In genomic region chr13:25130944-25131343, GRCh38 we compare ENCODE assay signal across 33 cellular contexts. TPM values are rescaled to one million over a fixed set of nuclear protein-coding genes. Genes with fewer than 3 reads are reported as not detected.
"Had no signal": no experiment of that assay in that cellular context is flagged by ENCODE, and none has a peak within 500 bp of the region (broad histone marks: within the 10 kb centered on the region; RNA-seq: fewer than 3 reads in every experiment).

No MANE protein-coding gene starts in this region.

- H3K4me1 ChIP-seq: ascending aorta had no signal

- H3K27me3 ChIP-seq: ascending aorta, cardiac muscle cell had no signal

- H3K9me3 ChIP-seq: ascending aorta had no signal

- ATAC-seq: activated CD4-positive, alpha-beta T cell treated with anti-CD3 and anti-CD28 coated beads for 36 hours; activated CD4-positive, CD25-positive, alpha-beta regulatory T cell treated with anti-CD3 and anti-CD28 coated beads, Interleukin-2, amount 50 U/mL, for 24 hours; activated CD8-positive, alpha-beta memory T cell treated with anti-CD3 and anti-CD28 coated beads, Interleukin-2, amount 10 ng/mL, durations not matched to agents 7 days and 5 days; activated CD8-positive, alpha-beta T cell treated with anti-CD3 and anti-CD28 coated beads, Interleukin-2, amount 10 ng/mL, durations not matched to agents 7 days and 5 days; activated naive CD8-positive, alpha-beta T cell treated with anti-CD3 and anti-CD28 coated beads, Interleukin-2, amount 50 U/mL, for 24 hours; WTC11 had no signal

- DNase-seq: activated CD4-positive, alpha-beta memory T cell treated with anti-CD3 and anti-CD28 coated beads, Interleukin-2, amount 10 ng/mL, durations not matched to agents 7 days and 5 days; activated CD4-positive, alpha-beta T cell treated with anti-CD3 and anti-CD28 coated beads for 1 hour; activated CD4-positive, alpha-beta T cell treated with anti-CD3 and anti-CD28 coated beads for 36 hours; activated CD4-positive, alpha-beta T cell treated with anti-CD3 and anti-CD28 coated beads for 48 hours; activated CD4-positive, alpha-beta T cell treated with anti-CD3 and anti-CD28 coated beads, Interleukin-2, amount 10 ng/mL, durations not matched to agents 7 days and 5 days; activated CD4-positive, alpha-beta T cell treated with anti-CD3 and anti-CD28 coated beads, Interleukin-2, amount 50 U/mL, for 48 hours; activated CD4-positive, CD25-positive, alpha-beta regulatory T cell; activated CD8-positive, alpha-beta memory T cell treated with anti-CD3 and anti-CD28 coated beads for 24 hours; activated CD8-positive, alpha-beta memory T cell treated with anti-CD3 and anti-CD28 coated beads, Interleukin-2, amount 10 ng/mL, durations not matched to agents 7 days and 5 days; activated CD8-positive, alpha-beta memory T cell treated with anti-CD3 and anti-CD28 coated beads, Interleukin-2, amount 50 U/mL, for 48 hours; activated CD8-positive, alpha-beta T cell treated with anti-CD3 and anti-CD28 coated beads, Interleukin-2, amount 10 ng/mL, durations not matched to agents 7 days and 5 days; activated effector memory CD4-positive, alpha-beta T cell treated with Interleukin-2 at 50 U/mL for 16 hours; activated gamma-delta T cell; activated naive CD4-positive, alpha-beta T cell treated with anti-CD3 and anti-CD28 coated beads, Interleukin-2, amount 10 ng/mL, durations not matched to agents 7 days and 5 days; activated naive CD4-positive, alpha-beta T cell treated with Interleukin-2 at 50 U/mL for 16 hours; activated naive CD8-positive, alpha-beta T cell treated with anti-CD3 and anti-CD28 coated beads, Interleukin-2, amount 10 ng/mL, durations not matched to agents 7 days and 5 days; activated naive CD8-positive, alpha-beta T cell treated with anti-CD3 and anti-CD28 coated beads, Interleukin-2, amount 50 U/mL, for 24 hours; activated T-cell treated with anti-CD3 and anti-CD28 coated beads, Interleukin-2, amount 50 U/mL, for 24 hours; activated T-cell treated with anti-CD3 and anti-CD28 coated beads, Interleukin-2, amount 50 U/mL, for 48 hours; amygdala; anterior cingulate cortex; caudate nucleus; cerebellar nuclear complex; T-helper 9 cell; WERI-Rb-1 had no signal

- H3K36me3 ChIP-seq: ascending aorta, cardiac muscle cell, WERI-Rb-1 had no signal

- H3K27ac ChIP-seq: ascending aorta, cardiac muscle cell, WERI-Rb-1 had no signal

- FAIRE-seq: bronchial epithelial cell, TTC549 had no signal

- H3K4me3 ChIP-seq: ascending aorta, cardiac muscle cell had no signal

RNA-seq across cellular contexts. Expression of gene PABPC3, which starts 35.0 kb away (rescaled TPM):
- total RNA-seq: ascending aorta, cardiac muscle cell had no signal
- polyA plus RNA-seq: cardiac muscle cell had no signal

RNA-seq across cellular contexts. Expression of gene AMER2, which starts 41.1 kb away (rescaled TPM):
- total RNA-seq: activated CD4-positive, alpha-beta memory T cell treated with anti-CD3 and anti-CD28 coated beads, Interleukin-2, amount 10 ng/mL, durations not matched to agents 7 days and 5 days; activated CD4-positive, alpha-beta T cell treated with anti-CD3 and anti-CD28 coated beads for 36 hours; activated CD4-positive, alpha-beta T cell treated with anti-CD3 and anti-CD28 coated beads, Interleukin-2, amount 10 ng/mL, durations not matched to agents 7 days and 5 days; activated CD8-positive, alpha-beta memory T cell treated with anti-CD3 and anti-CD28 coated beads, Interleukin-2, amount 10 ng/mL, durations not matched to agents 7 days and 5 days; activated CD8-positive, alpha-beta T cell treated with anti-CD3 and anti-CD28 coated beads, Interleukin-2, amount 10 ng/mL, durations not matched to agents 7 days and 5 days; activated naive CD8-positive, alpha-beta T cell treated with anti-CD3 and anti-CD28 coated beads, Interleukin-2, amount 10 ng/mL, durations not matched to agents 7 days and 5 days; activated T-helper 2 cell treated with anti-CD3 and anti-CD28 coated beads, Interferon-gamma antibody, Interleukin-2, Interleukin-4, amounts not matched to agents 10 μg/mL and 5 μg/mL and 100 μg/mL, durations not matched to agents 14 hours and 24 hours and 36 hours; ascending aorta; bronchial epithelial cell; chondrocyte had no signal
